In genomic region chr1:229871078-229871676, GRCh38 we compare ENCODE assay signal across 16 cellular contexts.
DNase-seq lines count a peak whose midpoint lies in the region; ATAC-seq, FAIRE-seq and TF ChIP-seq lines count a peak whose summit lies in the region.
"Had no signal": no experiment of that assay in that cellular context is flagged by ENCODE, and none has a peak within 500 bp of the region (broad histone marks: within the 10 kb centered on the region; RNA-seq: fewer than 3 reads in every experiment).

No MANE protein-coding gene starts in this region.

- H3K79me2 ChIP-seq in K562 (ENCODE audit: control insufficient read depth, insufficient read depth, low read length): no peaks in the 10 kb centered on the region

- ATAC-seq in left cardiac atrium: peak; percentile 38 to 83
- no peak for ATAC-seq in K562
- ATAC-seq in gastrocnemius medialis: peak; percentile 71 to 86

- DNase-seq in NCI-H2107 treated with DMSO at 0.1 percent for 48 hours (lab: John Stamatoyannopoulos, UW; ENCODE audit: unreplicated experiment) (peak; percentile 29), NCI-H2107 (lab: John Stamatoyannopoulos, UW) (no peak), left cardiac atrium (no peak), cardiac septum (ENCODE audit: low spot score) (no peak), K562 (ENCODE audit: extremely low read depth in 1 of 4, low spot score in 3 of 4) (no peak), gastrocnemius medialis (peak in 1 of 2 donors; percentile 76), activated gamma-delta T cell (lab: John Stamatoyannopoulos, UW) (no peak), C1 segment of cervical spinal cord (lab: John Stamatoyannopoulos, UW) (no peak)
- DNase-seq: Caco-2; CD8-positive, alpha-beta memory T cell; DND-41; GDM1; HCEC 1CT; HFFc6 had no signal

- no peak overlapping the region for H2AFZ ChIP-seq in K562 (ENCODE audit: low read depth, low read length)

- TF ChIP-seq EP300 in K562 (IDR thresholded peaks at IDR 0.05; ENCODE audit: low read length): no peak

- peaks cover 9 to 41% of the 10 kb centered on the region in 2 experiments for H3K27me3 ChIP-seq in K562 (ENCODE audit: control insufficient read depth in 2 of 2, insufficient read depth in 2 of 2, low read length in 2 of 2)
- H3K27me3 ChIP-seq in gastrocnemius medialis: no peaks in the 10 kb centered on the region

- no peak overlapping the region for H3K9ac ChIP-seq in K562 (ENCODE audit: insufficient read depth in 1 of 2, low read depth in 2 of 2, low read length in 2 of 2)

- H3K4me2 ChIP-seq in K562 (ENCODE audit: insufficient read depth, low read length): no peak overlapping the region

- TF ChIP-seq POLR2A in K562 (conservative IDR thresholded peaks at IDR 0.05) (no peak), gastrocnemius medialis (IDR thresholded peaks at IDR 0.05) (no peak)

- POLR2A ChIA-PET in K562 (lab: Yijun Ruan, JAX): interaction anchor here (0.7 kb wide), 2 partner anchors 15 to 30 kb away, joined by 3 read pairs; no protein-coding TSS in a partner anchor

- in situ Hi-C loops in K562 (cut with MboI): no loop called here
- in situ Hi-C loops in gastrocnemius medialis (cut with MboI; ENCODE audit: low sequenced_read_pairs in 4 of 4): no loop called here

- WGBS in K562 (ENCODE audit: insufficient coverage, low coverage, missing lambda C conversion rate): 1% methylated on average over 9 of the region's 9 CpGs

- H3K4me3 ChIP-seq in K562 (no peak overlapping the region), gastrocnemius medialis (no peak overlapping the region)

- CTCF ChIA-PET in K562 (lab: Yijun Ruan, JAX; ENCODE audit: low intra/inter-chr PET ratio): no interaction called here

- no peak for TF ChIP-seq RAD21 in K562 (CRISPR knock-in tag; conservative IDR thresholded peaks at IDR 0.05 in 1 of 2, IDR thresholded peaks at IDR 0.05 in 1 of 2)

- H4K20me1 ChIP-seq in K562 (replicated peaks; ENCODE audit: control insufficient read depth, insufficient read depth, low read length): no peaks in the 10 kb centered on the region

- H3K27ac ChIP-seq in K562 (ENCODE audit: extremely low read depth, low read depth, low read length): no peak overlapping the region
- peak overlapping the region in 3 of 4 donors; percentile 19 to 54 (median 22) for H3K27ac ChIP-seq in gastrocnemius medialis
- H3K27ac ChIP-seq: 22Rv1 had no signal

- TF ChIP-seq CTCF in K562 (IDR thresholded peaks at IDR 0.05 in 2 of 3, conservative IDR thresholded peaks at IDR 0.05 in 1 of 3; ENCODE audit: insufficient read depth in 2 of 3, low read depth in 1 of 3, low read length in 3 of 3) (no peak), gastrocnemius medialis (IDR thresholded peaks at IDR 0.05 in 4 of 5, conservative IDR thresholded peaks at IDR 0.05 in 1 of 5) (no peak)

- no peaks in the 10 kb centered on the region for H3K9me1 ChIP-seq in K562 (ENCODE audit: control insufficient read depth, insufficient read depth, low read length)

- no peaks in the 10 kb centered on the region for H3K9me3 ChIP-seq in K562 (replicated peaks; ENCODE audit: control insufficient read depth, insufficient read depth, low read depth, low read length)
- no peaks in the 10 kb centered on the region for H3K9me3 ChIP-seq in gastrocnemius medialis
- H3K9me3 ChIP-seq: Caco-2 had no signal

- intact Hi-C loops in left cardiac atrium (cut with DNase I): no loop called here
- intact Hi-C loops in cardiac septum (cut with DNase I): no loop called here
- intact Hi-C loops in K562 (cut with micrococcal nuclease): no loop called here
- intact Hi-C loops in gastrocnemius medialis (cut with DNase I; ENCODE audit: low total_unique reads): no loop called here

- no TSS peak for BruUV-seq in K562 (replicated peaks; lab: Mats Ljungman, UMichigan)

- H3K36me3 ChIP-seq in K562 (ENCODE audit: control insufficient read depth, insufficient read depth, low read length): no peaks in the 10 kb centered on the region
- H3K36me3 ChIP-seq in gastrocnemius medialis: no peaks in the 10 kb centered on the region

- H3K4me1 ChIP-seq in K562 (replicated peaks in 1 of 2; ENCODE audit: control insufficient read depth in 2 of 2, insufficient read depth in 2 of 2, low read length in 2 of 2): peaks cover 0 to 4% of the 10 kb centered on the region in 2 experiments; a peak in 2 of 5 replicates
- H3K4me1 ChIP-seq in gastrocnemius medialis: peaks cover 21 to 25% of the 10 kb centered on the region in 2 donors
- H3K4me1 ChIP-seq: Caco-2 had no signal

- no peak for FAIRE-seq in K562 (lab: Jason Lieb, UNC)
- FAIRE-seq: GM19239 had no signal

TF ChIP-seq in K562, 482 proteins besides CTCF, POLR2A, EP300 and RAD21:
- TF ChIP-seq, protein P1, sequence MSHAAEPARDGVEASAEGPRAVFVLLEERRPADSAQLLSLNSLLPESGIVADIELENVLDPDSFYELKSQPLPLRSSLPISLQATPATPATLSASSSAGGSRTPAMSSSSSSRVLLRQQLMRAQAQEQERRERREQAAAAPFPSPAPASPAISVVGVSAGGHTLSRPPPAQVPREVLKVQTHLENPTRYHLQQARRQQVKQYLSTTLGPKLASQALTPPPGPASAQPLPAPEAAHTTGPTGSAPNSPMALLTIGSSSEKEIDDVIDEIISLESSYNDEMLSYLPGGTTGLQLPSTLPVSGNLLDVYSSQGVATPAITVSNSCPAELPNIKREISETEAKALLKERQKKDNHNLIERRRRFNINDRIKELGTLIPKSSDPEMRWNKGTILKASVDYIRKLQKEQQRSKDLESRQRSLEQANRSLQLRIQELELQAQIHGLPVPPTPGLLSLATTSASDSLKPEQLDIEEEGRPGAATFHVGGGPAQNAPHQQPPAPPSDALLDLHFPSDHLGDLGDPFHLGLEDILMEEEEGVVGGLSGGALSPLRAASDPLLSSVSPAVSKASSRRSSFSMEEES (CRISPR knock-in tag; IDR thresholded peaks at IDR 0.05): peak; percentile 54; the same call in 1 of the 2 replicates
- TF ChIP-seq, protein P2, sequence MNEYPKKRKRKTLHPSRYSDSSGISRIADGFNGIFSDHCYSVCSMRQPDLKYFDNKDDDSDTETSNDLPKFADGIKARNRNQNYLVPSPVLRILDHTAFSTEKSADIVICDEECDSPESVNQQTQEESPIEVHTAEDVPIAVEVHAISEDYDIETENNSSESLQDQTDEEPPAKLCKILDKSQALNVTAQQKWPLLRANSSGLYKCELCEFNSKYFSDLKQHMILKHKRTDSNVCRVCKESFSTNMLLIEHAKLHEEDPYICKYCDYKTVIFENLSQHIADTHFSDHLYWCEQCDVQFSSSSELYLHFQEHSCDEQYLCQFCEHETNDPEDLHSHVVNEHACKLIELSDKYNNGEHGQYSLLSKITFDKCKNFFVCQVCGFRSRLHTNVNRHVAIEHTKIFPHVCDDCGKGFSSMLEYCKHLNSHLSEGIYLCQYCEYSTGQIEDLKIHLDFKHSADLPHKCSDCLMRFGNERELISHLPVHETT (CRISPR knock-in tag; conservative IDR thresholded peaks at IDR 0.05 in 1 of 2, IDR thresholded peaks at IDR 0.05 in 1 of 2): no peak
- peak; percentile 37; the same call in 1 of the 2 replicates for TF ChIP-seq USF1 (CRISPR knock-in tag; IDR thresholded peaks at IDR 0.05)
- TF ChIP-seq, protein P3, sequence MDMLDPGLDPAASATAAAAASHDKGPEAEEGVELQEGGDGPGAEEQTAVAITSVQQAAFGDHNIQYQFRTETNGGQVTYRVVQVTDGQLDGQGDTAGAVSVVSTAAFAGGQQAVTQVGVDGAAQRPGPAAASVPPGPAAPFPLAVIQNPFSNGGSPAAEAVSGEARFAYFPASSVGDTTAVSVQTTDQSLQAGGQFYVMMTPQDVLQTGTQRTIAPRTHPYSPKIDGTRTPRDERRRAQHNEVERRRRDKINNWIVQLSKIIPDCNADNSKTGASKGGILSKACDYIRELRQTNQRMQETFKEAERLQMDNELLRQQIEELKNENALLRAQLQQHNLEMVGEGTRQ (CRISPR knock-in tag; IDR thresholded peaks at IDR 0.05): peak; percentile 54; the same call in 1 of the 2 replicates
